Comparison of ENCODE assay signal across 26 cellular contexts in genomic region chr19:11148001-11148400, GRCh38.
"Had no signal": no experiment of that assay in that cellular context is flagged by ENCODE, and none has a peak within 500 bp of the region (broad histone marks: within the 10 kb centered on the region; RNA-seq: fewer than 3 reads in every experiment).

No MANE protein-coding gene starts in this region.

- H3K36me3 ChIP-seq: prostate gland, thyroid gland had no signal

- H3K27ac Mint-ChIP-seq: activated naive CD4-positive, alpha-beta T cell treated with anti-CD3 and anti-CD28 coated beads, Interleukin-2, amount 50 U/mL, for 72 hours; activated T-cell treated with anti-CD3 and anti-CD28 coated beads, Interleukin-2, amount 50 U/mL, for 72 hours; naive thymus-derived CD4-positive, alpha-beta T cell; stimulated activated memory B cell treated with anti-CD40 and anti-IgM and Interleukin-4, amounts not matched to agents 10 μg/mL and 1 μg/mL and 100 μg/mL, for 72 hours; stimulated activated naive CD8-positive, alpha-beta T cell treated with anti-CD3 and anti-CD28 coated beads, Interleukin-15, amount 100 ng/mL, for 72 hours; T-cell; T-helper 2 cell treated with Interferon-gamma antibody and Interleukin-4, amounts not matched to agents 5 μg/mL and 100 μg/mL, for 36 hours had no signal

- H3K4me3 ChIP-seq: coronary artery, dorsolateral prefrontal cortex, prostate gland, smooth muscle cell, thyroid gland had no signal

- H3K27me3 ChIP-seq: dorsolateral prefrontal cortex, thyroid gland had no signal

- H3K9me3 Mint-ChIP-seq: activated naive CD4-positive, alpha-beta T cell treated with anti-CD3 and anti-CD28 coated beads, Interleukin-2, amount 50 U/mL, for 72 hours; activated T-cell treated with anti-CD3 and anti-CD28 coated beads, Interleukin-2, amount 50 U/mL, for 72 hours; mesothelial cell of epicardium; naive thymus-derived CD4-positive, alpha-beta T cell; stimulated activated naive CD8-positive, alpha-beta T cell treated with anti-CD3 and anti-CD28 coated beads, Interleukin-15, amount 100 ng/mL, for 72 hours; T-cell; T-helper 2 cell treated with Interferon-gamma antibody and Interleukin-4, amounts not matched to agents 5 μg/mL and 100 μg/mL, for 36 hours had no signal

- H3K4me3 Mint-ChIP-seq: activated T-cell treated with anti-CD3 and anti-CD28 coated beads, Interleukin-2, amount 50 U/mL, for 72 hours; mesothelial cell of epicardium; stimulated activated memory B cell treated with anti-CD40 and anti-IgM and Interleukin-4, amounts not matched to agents 10 μg/mL and 1 μg/mL and 100 μg/mL, for 72 hours; stimulated activated naive CD8-positive, alpha-beta T cell treated with anti-CD3 and anti-CD28 coated beads, Interleukin-15, amount 100 ng/mL, for 72 hours; T-cell; T-helper 2 cell treated with Interferon-gamma antibody and Interleukin-4, amounts not matched to agents 5 μg/mL and 100 μg/mL, for 36 hours had no signal

- H3K4me1 Mint-ChIP-seq: stimulated activated memory B cell treated with anti-CD40 and anti-IgM and Interleukin-4, amounts not matched to agents 10 μg/mL and 1 μg/mL and 100 μg/mL, for 72 hours had no signal

- DNase-seq: activated CD4-positive, alpha-beta T cell treated with anti-CD3 and anti-CD28 coated beads for 4 hours; activated CD4-positive, alpha-beta T cell treated with anti-CD3 and anti-CD28 coated beads, Interleukin-2, amount 50 U/mL, for 4 hours; activated naive CD4-positive, alpha-beta T cell; activated T-cell treated with anti-CD3 and anti-CD28 coated beads for 4 hours; activated T-cell treated with anti-CD3 and anti-CD28 coated beads, Interleukin-2, amount 50 U/mL, for 72 hours; cerebellar nuclear complex; dorsolateral prefrontal cortex; effector memory CD4-positive, alpha-beta T cell; mammary epithelial cell; naive thymus-derived CD4-positive, alpha-beta T cell; retina; stimulated activated CD4-positive, alpha-beta T cell treated with anti-CD3 and anti-CD28 coated beads, Interleukin-1b, Interleukin-23, amount 100 ng/mL, for 48 hours; stimulated activated CD4-positive, alpha-beta T cell treated with anti-CD3 and anti-CD28 coated beads, Interleukin-4, amount 100 ng/mL, for 4 hours; stimulated activated CD8-positive, alpha-beta memory T cell treated with anti-CD3 and anti-CD28 coated beads, Interleukin-4, amount 100 ng/mL, for 48 hours; stimulated activated naive CD8-positive, alpha-beta T cell treated with anti-CD3 and anti-CD28 coated beads, Interleukin-15, amount 100 ng/mL, for 72 hours; substantia nigra; T-cell; thyroid gland had no signal

- ATAC-seq: activated naive CD4-positive, alpha-beta T cell treated with anti-CD3 and anti-CD28 coated beads, Interleukin-2, amount 50 U/mL, for 72 hours; activated T-cell treated with anti-CD3 and anti-CD28 coated beads, Interleukin-2, amount 50 U/mL, for 72 hours; naive thymus-derived CD4-positive, alpha-beta T cell; stimulated activated memory B cell treated with anti-CD40 and anti-IgM and Interleukin-4, amounts not matched to agents 10 μg/mL and 1 μg/mL and 100 μg/mL, for 72 hours; stimulated activated naive CD8-positive, alpha-beta T cell treated with anti-CD3 and anti-CD28 coated beads, Interleukin-15, amount 100 ng/mL, for 72 hours; T-cell had no signal

- H3K9me3 ChIP-seq: prostate gland, thyroid gland had no signal

- H3K27ac ChIP-seq: coronary artery, prostate gland, thyroid gland, VCaP had no signal

- H3K36me3 Mint-ChIP-seq: stimulated activated memory B cell treated with anti-CD40 and anti-IgM and Interleukin-4, amounts not matched to agents 10 μg/mL and 1 μg/mL and 100 μg/mL, for 72 hours; T-cell had no signal

- H3K27me3 Mint-ChIP-seq: naive thymus-derived CD4-positive, alpha-beta T cell; stimulated activated naive CD8-positive, alpha-beta T cell treated with anti-CD3 and anti-CD28 coated beads, Interleukin-15, amount 100 ng/mL, for 72 hours; T-cell had no signal
